23 cellular contexts compared by ENCODE assay signal in genomic region chrX:11420851-11421250, GRCh38.
"Had no signal": no experiment of that assay in that cellular context is flagged by ENCODE, and none has a peak within 500 bp of the region (broad histone marks: within the 10 kb centered on the region; RNA-seq: fewer than 3 reads in every experiment).

No MANE protein-coding gene starts in this region.

- H3K4me3 ChIP-seq: heart left ventricle, ovary, right lobe of liver, stomach, testis, upper lobe of left lung had no signal

- H3K27me3 ChIP-seq: brain microvascular endothelial cell, heart left ventricle, ovary, right lobe of liver, stomach, testis, upper lobe of left lung had no signal

- H3K9me3 ChIP-seq: heart left ventricle, neutrophil, ovary, right lobe of liver, stomach, testis, upper lobe of left lung had no signal

- H3K4me1 ChIP-seq: right lobe of liver, stomach, testis, upper lobe of left lung had no signal

- FAIRE-seq: frontal cortex, small intestine had no signal

- ATAC-seq: activated CD8-positive, alpha-beta T cell treated with anti-CD3 and anti-CD28 coated beads, Interleukin-2, amount 10 ng/mL, durations not matched to agents 7 days and 5 days; heart left ventricle; left cardiac atrium; right lobe of liver; stimulated activated effector memory CD8-positive, alpha-beta T cell treated with anti-CD3 and anti-CD28 coated beads, Interleukin-12 subunit alpha, Interleukin-12 subunit beta, amount 100 ng/mL, for 72 hours had no signal

- H3K27ac ChIP-seq: brain microvascular endothelial cell, neutrophil, ovary, right lobe of liver, testis, WERI-Rb-1 had no signal

- H3K36me3 ChIP-seq: brain microvascular endothelial cell, heart left ventricle, neutrophil, ovary, right lobe of liver, stomach, upper lobe of left lung, WERI-Rb-1 had no signal

- DNase-seq: activated CD4-positive, alpha-beta T cell treated with anti-CD3 and anti-CD28 coated beads, Interleukin-2, amount 10 ng/mL, durations not matched to agents 7 days and 5 days; activated CD4-positive, CD25-positive, alpha-beta regulatory T cell treated with anti-CD3 and anti-CD28 coated beads, Interleukin-2, amount 50 U/mL, for 72 hours; activated CD8-positive, alpha-beta T cell treated with anti-CD3 and anti-CD28 coated beads, Interleukin-2, amount 10 ng/mL, durations not matched to agents 7 days and 5 days; activated gamma-delta T cell; aorta; brain microvascular endothelial cell; caudate nucleus; dermis blood vessel endothelial cell; effector memory CD4-positive, alpha-beta T cell; heart left ventricle; islet precursor cell; left cardiac atrium; ovary; right lobe of liver; small intestine; stimulated activated CD4-positive, alpha-beta T cell treated with anti-CD3 and anti-CD28 coated beads, Interleukin-2, amount 100 ng/mL, for 24 hours; stomach; testis; upper lobe of left lung; WERI-Rb-1 had no signal
